16 cellular contexts compared by ENCODE assay signal in the genomic region with DNA sequence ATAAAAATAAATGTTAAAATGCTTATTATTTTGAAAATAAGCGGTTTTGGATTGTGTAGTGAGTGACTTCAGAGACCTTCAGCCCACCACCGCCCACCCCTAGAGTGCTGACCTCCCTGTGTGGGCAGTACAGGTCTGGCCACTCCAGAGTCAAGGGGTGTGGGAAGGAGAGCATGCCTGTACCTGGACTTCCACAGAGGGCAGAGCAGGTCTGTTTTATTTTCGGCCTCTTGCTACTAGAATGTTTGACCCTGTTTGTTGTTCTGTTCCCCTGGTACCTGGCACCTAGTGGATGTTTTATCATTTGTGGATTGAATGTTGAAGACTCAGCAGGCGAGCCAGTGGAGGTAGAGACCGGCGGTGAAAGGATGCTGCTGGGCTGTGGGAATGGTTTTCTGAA. TPM values are rescaled to one million over a fixed set of nuclear protein-coding genes. Genes with fewer than 3 reads are reported as not detected.
DNase-seq lines count a peak whose midpoint lies in the region; ATAC-seq and TF ChIP-seq lines count a peak whose summit lies in the region.
"Had no signal": no experiment of that assay in that cellular context is flagged by ENCODE, and none has a peak within 500 bp of the region (broad histone marks: within the 10 kb centered on the region; RNA-seq: fewer than 3 reads in every experiment).

No MANE protein-coding gene starts in this region.

- H3K4me3 ChIP-seq in right cardiac atrium (ENCODE audit: low read length) (no peak overlapping the region), left ventricle myocardium inferior (no peak overlapping the region)

- H3K4me1 Mint-ChIP-seq in neural crest cell, result no peaks in the 10 kb centered on the region
- H3K4me1 Mint-ChIP-seq: H9 had no signal

- no peaks in the 10 kb centered on the region for H3K9me3 Mint-ChIP-seq in neural crest cell
- H3K9me3 Mint-ChIP-seq: H9 had no signal

- H3K36me3 Mint-ChIP-seq in neural crest cell (ENCODE audit: low read depth), result peaks cover 25% of the 10 kb centered on the region

- H3K4me1 ChIP-seq in right cardiac atrium (ENCODE audit: control insufficient read depth, insufficient read depth, low read length), result no peaks in the 10 kb centered on the region
- H3K4me1 ChIP-seq in left ventricle myocardium inferior, result peaks cover 15% of the 10 kb centered on the region
- H3K4me1 ChIP-seq: BE2C had no signal

- H3K27me3 ChIP-seq in right cardiac atrium (ENCODE audit: control insufficient read depth, insufficient read depth) (no peaks in the 10 kb centered on the region), left ventricle myocardium inferior (ENCODE audit: low read depth) (no peaks in the 10 kb centered on the region)
- H3K27me3 ChIP-seq: BE2C had no signal

- intact Hi-C loops in cardiac septum (cut with DNase I), result no loop called here
- intact Hi-C loops in right cardiac atrium (cut with DNase I), result no loop called here
- intact Hi-C loops in left ventricle myocardium inferior (cut with micrococcal nuclease), result no loop called here

- no peak for ATAC-seq in right cardiac atrium
- ATAC-seq in HG02678 (IDR thresholded peaks at IDR 0.05; ENCODE audit: unreplicated experiment), result no peak

- TF ChIP-seq CTCF in left ventricle myocardium inferior (IDR thresholded peaks at IDR 0.05; ENCODE audit: borderline replicate concordance), result no peak
- no peak for TF ChIP-seq CTCF in neural crest cell (conservative IDR thresholded peaks at IDR 0.05)

- peaks cover 90% of the 10 kb centered on the region for H3K36me3 ChIP-seq in left ventricle myocardium inferior

- H3K27ac ChIP-seq in right cardiac atrium (ENCODE audit: low read length) (no peak overlapping the region), left ventricle myocardium inferior (replicated peaks) (peak overlapping the region; percentile 25)

- WGBS in right cardiac atrium, result 94% methylated on average over 6 of the region's 6 CpGs

- H3K27ac Mint-ChIP-seq in neural crest cell (ENCODE audit: unreplicated experiment), result peak overlapping the region; percentile 62
- H3K27ac Mint-ChIP-seq: CD4-positive, CD25-positive, alpha-beta regulatory T cell; H9 had no signal

- H3K9me3 ChIP-seq in right cardiac atrium (ENCODE audit: control insufficient read depth, low read length) (no peaks in the 10 kb centered on the region), left ventricle myocardium inferior (replicated peaks) (no peaks in the 10 kb centered on the region)
- H3K9me3 ChIP-seq: BE2C had no signal

- H3K27me3 Mint-ChIP-seq in neural crest cell (ENCODE audit: low read depth), result no peaks in the 10 kb centered on the region
- H3K27me3 Mint-ChIP-seq: CD4-positive, CD25-positive, alpha-beta regulatory T cell; CD8-positive, alpha-beta memory T cell had no signal

- no peak overlapping the region for H3K4me3 Mint-ChIP-seq in neural crest cell
- H3K4me3 Mint-ChIP-seq: CD4-positive, CD25-positive, alpha-beta regulatory T cell; CD8-positive, alpha-beta memory T cell; H9 had no signal

- DNase-seq in cardiac septum (ENCODE audit: low spot score) (peak; percentile 47), right cardiac atrium (no peak), left ventricle myocardium inferior (no peak), neural crest cell (ENCODE audit: low read depth, low spot score) (no peak), SK-N-DZ (ENCODE audit: low spot score) (no peak), DMS53 (lab: John Stamatoyannopoulos, UW) (no peak)
- DNase-seq: ACHN; BE2C; C1 segment of cervical spinal cord; CD4-positive, CD25-positive, alpha-beta regulatory T cell; CD8-positive, alpha-beta memory T cell; COR-L47; DMS 273 treated with DMSO at 0.1 percent for 48 hours; H9; IMR-90 had no signal

RNA-seq across cellular contexts. Expression of a gene that starts 14.3 kb away (rescaled TPM):
- total RNA-seq in cardiac septum, result 22.4 TPM
- total RNA-seq in right cardiac atrium, result 10 to 100 TPM; 20.8 to 25.9 (median 23.9) TPM
- polyA plus RNA-seq in right cardiac atrium, result 18.3 TPM
- total RNA-seq in left ventricle myocardium inferior, result 17.8 TPM
- 51.1 and 52.5 TPM in 2 replicates for total RNA-seq in neural crest cell
- 11.3 and 20.3 TPM in 2 replicates for polyA plus RNA-seq in SK-N-DZ (2014; cell fraction: cytosol; rRNA removed)
- 65.1 and 113 TPM in 2 replicates for polyA plus RNA-seq in SK-N-DZ (2014; cell fraction: nucleus; rRNA removed)

RNA-seq across cellular contexts. Expression of a gene that starts 14.4 kb away (rescaled TPM):
- 14.9 TPM for total RNA-seq in cardiac septum
- total RNA-seq in right cardiac atrium, result 10 to 100 TPM; 14.4 to 18.9 (median 15.9) TPM
- polyA plus RNA-seq in right cardiac atrium, result 7.9 TPM
- 11.8 TPM for total RNA-seq in left ventricle myocardium inferior
- total RNA-seq in neural crest cell, result 36.6 and 37.5 TPM in 2 replicates
- 6.8 and 10.0 TPM in 2 replicates for polyA plus RNA-seq in SK-N-DZ (2014; cell fraction: cytosol; rRNA removed)
- polyA plus RNA-seq in SK-N-DZ (2014; cell fraction: nucleus; rRNA removed), result 11.8 and 13.2 TPM in 2 replicates
